In genomic region chr1:154420172-154420571, GRCh38 we compare ENCODE assay signal across 8 cellular contexts. TPM values are rescaled to one million over a fixed set of nuclear protein-coding genes. Genes with fewer than 3 reads are reported as not detected.
DNase-seq lines count a peak whose midpoint lies in the region; ATAC-seq and TF ChIP-seq lines count a peak whose summit lies in the region.

No MANE protein-coding gene starts in this region.

- H3K9me2 ChIP-seq in HCT116 (ENCODE audit: insufficient read depth), result no peaks in the 10 kb centered on the region

- no TSS peak for BruUV-seq in HCT116 (replicated peaks; lab: Mats Ljungman, UMichigan)

- no peaks in the 10 kb centered on the region for H4K20me1 ChIP-seq in HCT116 (ENCODE audit: insufficient read depth)

- H3K79me2 ChIP-seq in HCT116 (ENCODE audit: insufficient read depth, low read length), result no peaks in the 10 kb centered on the region

- H3K4me3 ChIP-seq in AG04449 (ENCODE audit: low read depth, low read length) (no peak overlapping the region), HCT116 (replicated peaks in 1 of 2; ENCODE audit: low read depth in 1 of 2, low read length in 2 of 2) (peak overlapping the region in 1 of 2 experiments; percentile 4; a peak in 1 of 4 replicates), choroid plexus epithelial cell (ENCODE audit: low read depth, low read length) (no peak overlapping the region), subcutaneous abdominal adipose tissue (ENCODE audit: low read depth in 1 of 5, low read length in 5 of 5) (peak overlapping the region in 2 of 5 donors; percentile 47 to 50)

- TF ChIP-seq POLR2A in HCT116 (IDR thresholded peaks at IDR 0.05; ENCODE audit: borderline replicate concordance, extremely low read depth, insufficient read depth, insufficient read length), result no peak

- RAD21 ChIA-PET in HCT116 (lab: Charles Lee; ENCODE audit: low non-redundant PET in 1 of 2, low total read pairs in 2 of 2, uncharacterized antibody in 2 of 2, unreplicated experiment in 2 of 2), result interaction anchor here (0.8 to 1.3 kb wide), 2 partner anchors 13 to 14 kb away, joined by 3 read pairs; no protein-coding TSS in a partner anchor

- peak overlapping the region; percentile 57 for H3K9ac ChIP-seq in HCT116 (ENCODE audit: low read length)
- peak overlapping the region in 3 of 5 donors; percentile 1 to 71 (median 66) for H3K9ac ChIP-seq in subcutaneous abdominal adipose tissue (ENCODE audit: low read length in 5 of 5)

- CTCF ChIA-PET in AG04449 (lab: Yijun Ruan, JAX) (interaction anchor here (0.7 to 2.3 kb wide), 10 partner anchors 8 to 96 kb away, joined by 3 to 12 read pairs (median 4); no protein-coding TSS in a partner anchor), HCT116 (lab: Charles Lee) (interaction anchor here (0.7 to 2.1 kb wide), 4 partner anchors 14 to 127 kb away, joined by 3 to 9 read pairs (median 4); no protein-coding TSS in a partner anchor)

- no peaks in the 10 kb centered on the region for H3K27me3 ChIP-seq in HCT116 (ENCODE audit: insufficient read depth, low read length)
- no peaks in the 10 kb centered on the region for H3K27me3 ChIP-seq in subcutaneous abdominal adipose tissue (ENCODE audit: control insufficient read depth in 5 of 5, insufficient read depth in 4 of 5, low read length in 5 of 5)

- POLR2A ChIA-PET in AG04449 (lab: Yijun Ruan, JAX), result interaction anchor here (0.9 to 1.5 kb wide), 2 partner anchors 11 to 15 kb away, joined by 4 to 6 read pairs; no protein-coding TSS in a partner anchor
- POLR2A ChIA-PET in HCT116 (lab: Charles Lee), result interaction anchor here (0.6 kb wide), 1 partner anchor 25 kb away, joined by 4 read pairs; no protein-coding TSS in a partner anchor

- no peak for TF ChIP-seq RAD21 in HCT116 (IDR thresholded peaks at IDR 0.05; ENCODE audit: low read depth)

- ATAC-seq in HCT116, result peak; percentile 17; the same call in 1 of the 2 replicates
- ATAC-seq in HG02588 (IDR thresholded peaks at IDR 0.05; ENCODE audit: unreplicated experiment), result no peak

- H3K4me1 ChIP-seq in HCT116 (ENCODE audit: control insufficient read depth in 1 of 2, insufficient read depth in 2 of 2, low read length in 2 of 2) (peaks cover 64 to 84% of the 10 kb centered on the region in 2 experiments), subcutaneous abdominal adipose tissue (ENCODE audit: control insufficient read depth in 5 of 5, insufficient read depth in 5 of 5, low read length in 5 of 5) (peaks cover 28 to 70% (median 59%) of the 10 kb centered on the region in 5 donors)

- H2AFZ ChIP-seq in HCT116 (ENCODE audit: low read depth, low read length, poor library complexity, severe bottlenecking), result no peak overlapping the region

- peak; percentile 72 for DNase-seq in AG04449 (ENCODE audit: low read depth, low spot score)
- DNase-seq in HCT116 (ENCODE audit: low read depth, low spot score), result no peak
- DNase-seq in T-helper 22 cell (ENCODE audit: low read depth), result peak; percentile 64
- DNase-seq in choroid plexus epithelial cell (ENCODE audit: low read depth), result peak; percentile 96
- DNase-seq in medulla oblongata (ENCODE audit: extremely low spot score), result peak; percentile 86
- DNase-seq in retina, result no peak

- H3K9me3 ChIP-seq in HCT116 (ENCODE audit: control insufficient read depth in 1 of 2, insufficient read depth in 1 of 2, low read depth in 1 of 2, low read length in 2 of 2), result no peaks in the 10 kb centered on the region
- H3K9me3 ChIP-seq in subcutaneous abdominal adipose tissue (ENCODE audit: control insufficient read depth in 5 of 5, low read length in 5 of 5), result no peaks in the 10 kb centered on the region

- intact Hi-C loops in HCT116 (cut with micrococcal nuclease), result no loop called here

- TF ChIP-seq CTCF in AG04449 (IDR thresholded peaks at IDR 0.05; ENCODE audit: insufficient read depth, low read length, missing control alignments), result no peak
- no peak for TF ChIP-seq CTCF in HCT116 (IDR thresholded peaks at IDR 0.05 in 2 of 3, conservative IDR thresholded peaks at IDR 0.05 in 1 of 3; ENCODE audit: borderline replicate concordance in 1 of 3, insufficient read depth in 1 of 3, low read depth in 2 of 3, low read length in 2 of 3)
- TF ChIP-seq CTCF in choroid plexus epithelial cell (conservative IDR thresholded peaks at IDR 0.05; ENCODE audit: low read depth, low read length), result no peak

- H3K4me2 ChIP-seq in HCT116 (ENCODE audit: low read length), result peak overlapping the region; percentile 78

- no peak overlapping the region for H3K27ac ChIP-seq in HCT116 (ENCODE audit: low read depth, low read length)
- peak overlapping the region; percentile 97 for H3K27ac ChIP-seq in subcutaneous abdominal adipose tissue (ENCODE audit: low read depth, low read length)

- H3K36me3 ChIP-seq in HCT116 (ENCODE audit: control insufficient read depth in 1 of 2, insufficient read depth in 2 of 2, low read length in 2 of 2) (no peaks in the 10 kb centered on the region), subcutaneous abdominal adipose tissue (ENCODE audit: control insufficient read depth in 5 of 5, insufficient read depth in 5 of 5, low read length in 5 of 5) (peaks cover 0 to 4% (median 0%) of the 10 kb centered on the region in 5 donors)

TF ChIP-seq in HCT116, 20 proteins besides CTCF, POLR2A, EP300 and RAD21:
- peak; percentile 19; the same call in 1 of the 2 replicates for TF ChIP-seq MAX (IDR thresholded peaks at IDR 0.05)
- no peak for TF ChIP-seq SIN3A (IDR thresholded peaks at IDR 0.05; ENCODE audit: low read depth)
- TF ChIP-seq EZH2 (IDR thresholded peaks at IDR 0.05), result no peak
- TF ChIP-seq FOSL1 (IDR thresholded peaks at IDR 0.05; ENCODE audit: low read depth), result peak; percentile 81
- peak; percentile 74 for TF ChIP-seq JUND (IDR thresholded peaks at IDR 0.05)
- TF ChIP-seq SRF (IDR thresholded peaks at IDR 0.05; ENCODE audit: low read depth), result no peak
- TF ChIP-seq TCF7L2 (IDR thresholded peaks at IDR 0.05; ENCODE audit: borderline replicate concordance, extremely low read depth, insufficient read depth, insufficient read length), result no peak
- TF ChIP-seq REST (IDR thresholded peaks at IDR 0.05; ENCODE audit: low read depth), result no peak
- TF ChIP-seq ELF1 (IDR thresholded peaks at IDR 0.05; ENCODE audit: borderline replicate concordance, low read depth), result no peak
- peak; percentile 58; the same call in 1 of the 2 replicates for TF ChIP-seq SP1 (IDR thresholded peaks at IDR 0.05; ENCODE audit: low read depth)
- TF ChIP-seq EZH2phosphoT487 (IDR thresholded peaks at IDR 0.05; ENCODE audit: borderline replicate concordance), result no peak

RNA-seq across cellular contexts. Expression of gene IL6R, which starts 15.0 kb away (rescaled TPM):
- total RNA-seq in HCT116 (2021; ENCODE audit: unreplicated experiment), result 6.8 TPM
- 2.6 and 2.9 TPM in 2 replicates for polyA plus RNA-seq in HCT116 (2012)

Comparison
In these comparisons a context has a peak if more than half of its experiments do, and no peak if none do; other contexts are left out.
1. DNase-seq: peak in AG04449 (single experiment), T-helper 22 cell (single experiment), choroid plexus epithelial cell (single experiment) and medulla oblongata (single experiment); none in HCT116 (single experiment) and retina (single experiment).